Comparison of ENCODE assay signal across 8 cellular contexts in genomic region chr11:56783448-56784041, GRCh38. TPM values are rescaled to one million over a fixed set of nuclear protein-coding genes. Genes with fewer than 3 reads are reported as not detected.
DNase-seq lines count a peak whose midpoint lies in the region; ATAC-seq and TF ChIP-seq lines count a peak whose summit lies in the region.

No MANE protein-coding gene starts in this region.

- ATAC-seq in GM18517 (IDR thresholded peaks at IDR 0.05; ENCODE audit: unreplicated experiment): no peak

- no peaks in the 10 kb centered on the region for H3K36me3 ChIP-seq in adipocyte (ENCODE audit: control insufficient read depth, insufficient read depth, low read length, severe bottlenecking)
- no peaks in the 10 kb centered on the region for H3K36me3 ChIP-seq in iPS DF 6.9 (ENCODE audit: control insufficient read depth, insufficient read depth, low read length)

- H3K4me1 ChIP-seq in adipocyte (ENCODE audit: control insufficient read depth, insufficient read depth, low read length): no peaks in the 10 kb centered on the region
- no peaks in the 10 kb centered on the region for H3K4me1 ChIP-seq in iPS DF 6.9 (ENCODE audit: control insufficient read depth, insufficient read depth, low read length)

- DNase-seq in AG08395 (ENCODE audit: low spot score): peak; percentile 41
- peak; percentile 49 for DNase-seq in NCI-H1694 (lab: John Stamatoyannopoulos, UW)
- peak; percentile 77 for DNase-seq in adipocyte (ENCODE audit: low read depth)
- DNase-seq in iPS DF 6.9 (ENCODE audit: low read depth, low spot score): peak; percentile 25
- DNase-seq in type B pancreatic cell (ENCODE audit: extremely low spot score, unreplicated experiment): no peak
- no peak for DNase-seq in central memory CD4-positive, alpha-beta T cell

- H3K4me3 ChIP-seq in GM12875 (ENCODE audit: low read depth, low read length): no peak overlapping the region
- peak overlapping the region; percentile 29 for H3K4me3 ChIP-seq in adipocyte (ENCODE audit: low read length)
- no peak overlapping the region for H3K4me3 ChIP-seq in iPS DF 6.9 (ENCODE audit: low read length)

- no peaks in the 10 kb centered on the region for H3K4me1 Mint-ChIP-seq in type B pancreatic cell (ENCODE audit: unreplicated experiment)

- no peak overlapping the region for H3K27ac Mint-ChIP-seq in type B pancreatic cell

- H3K27me3 Mint-ChIP-seq in type B pancreatic cell: no peaks in the 10 kb centered on the region

- H3K36me3 Mint-ChIP-seq in type B pancreatic cell: no peaks in the 10 kb centered on the region

- TF ChIP-seq CTCF in GM12875 (IDR thresholded peaks at IDR 0.05; ENCODE audit: borderline replicate concordance, insufficient read depth, low read depth, low read length): peak; percentile 22; the same call in 1 of the 2 replicates
- peak; percentile 86 for TF ChIP-seq CTCF in type B pancreatic cell (conservative IDR thresholded peaks at IDR 0.05)

- H3K9me3 ChIP-seq in adipocyte (ENCODE audit: control insufficient read depth, low read length) (peaks cover 8% of the 10 kb centered on the region), iPS DF 6.9 (ENCODE audit: control insufficient read depth, insufficient read depth, low read length) (no peaks in the 10 kb centered on the region)

- no peaks in the 10 kb centered on the region for H3K9me3 Mint-ChIP-seq in type B pancreatic cell

- no peak overlapping the region for H3K4me3 Mint-ChIP-seq in type B pancreatic cell

- WGBS in iPS DF 6.9 (ENCODE audit: insufficient coverage, insufficient read length): no CpG with 5 or more reads among the region's 6 CpGs

- H3K27me3 ChIP-seq in adipocyte (replicated peaks; ENCODE audit: control insufficient read depth, insufficient read depth, low read length) (no peaks in the 10 kb centered on the region), iPS DF 6.9 (ENCODE audit: control insufficient read depth, insufficient read depth, low read length) (no peaks in the 10 kb centered on the region)

- no peak overlapping the region for H3K9ac ChIP-seq in adipocyte (ENCODE audit: low read length)

- no peak overlapping the region for H3K27ac ChIP-seq in iPS DF 6.9 (ENCODE audit: low read length)

RNA-seq across cellular contexts. Expression of gene OR9G4, which starts 35.0 kb away (rescaled TPM):
- not detected in 2 replicates for total RNA-seq in type B pancreatic cell (ENCODE audit: low replicate concordance)

Comparison
In these comparisons a context has a peak if more than half of its experiments do, and no peak if none do; other contexts are left out.
1. DNase-seq: peak in AG08395 (single experiment), NCI-H1694 (single experiment), adipocyte (single experiment) and iPS DF 6.9 (single experiment); none in type B pancreatic cell (single experiment) and central memory CD4-positive, alpha-beta T cell (single experiment).